14 cellular contexts compared by ENCODE assay signal in the genomic region with DNA sequence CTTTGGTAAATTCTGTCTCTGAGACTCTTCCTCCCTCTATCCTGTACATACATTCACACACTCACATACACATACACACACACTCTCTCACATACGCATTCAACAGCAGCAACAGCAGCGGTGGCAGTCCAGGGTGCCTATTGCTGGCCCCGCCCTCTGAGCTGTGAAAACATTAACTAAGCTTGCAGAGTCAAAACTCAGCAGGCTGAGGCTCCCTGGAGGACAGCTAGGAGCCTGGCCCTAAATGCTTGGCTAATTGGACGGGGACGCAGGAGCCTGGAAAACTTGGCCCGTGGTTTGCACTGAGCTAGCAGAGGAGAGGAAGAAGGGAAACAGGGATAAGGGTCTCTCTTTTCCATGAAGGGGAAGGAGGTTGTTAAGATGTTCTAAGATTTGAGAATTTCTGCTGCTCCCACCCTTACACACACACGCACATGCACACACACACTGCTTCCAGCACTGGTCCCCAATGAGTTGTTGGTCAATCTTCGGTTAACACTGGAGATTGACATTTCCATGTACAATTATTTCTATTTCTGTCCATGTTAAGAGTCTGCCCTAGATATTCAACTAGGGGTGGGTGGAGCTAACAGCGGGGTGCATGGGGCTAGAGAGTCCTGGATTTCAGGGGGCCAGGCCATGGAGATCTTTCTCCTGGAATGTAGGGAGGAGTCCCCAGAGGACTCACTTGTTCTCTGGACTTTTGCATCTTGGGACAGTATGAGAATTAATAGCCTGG.
A peak's percentile ranks its signal among the peaks of the same experiment; 100 is the strongest.
DNase-seq lines count a peak whose midpoint lies in the region; ATAC-seq, FAIRE-seq and TF ChIP-seq lines count a peak whose summit lies in the region.
"Had no signal": no experiment of that assay in that cellular context is flagged by ENCODE, and none has a peak within 500 bp of the region (broad histone marks: within the 10 kb centered on the region; RNA-seq: fewer than 3 reads in every experiment).

No MANE protein-coding gene starts in this region.

- in situ Hi-C loops in K562 (cut with MboI) (no loop called here), mammary epithelial cell (cut with MboI; ENCODE audit: low sequenced_read_pairs in 2 of 2) (no loop called here)

- H3K9ac ChIP-seq in K562 (ENCODE audit: insufficient read depth in 1 of 2, low read depth in 2 of 2, low read length in 2 of 2) (no peak overlapping the region), mammary epithelial cell (ENCODE audit: insufficient read depth, low read length) (no peak overlapping the region)

- ATAC-seq in K562, result peak; percentile 50
- ATAC-seq: gastrocnemius medialis had no signal

- H3K4me3 ChIP-seq in K562 (no peak overlapping the region), stomach (no peak overlapping the region), mammary epithelial cell (replicated peaks in 1 of 3; ENCODE audit: insufficient read depth in 1 of 3, low read depth in 2 of 3, low read length in 3 of 3) (no peak overlapping the region), osteoblast (ENCODE audit: insufficient read depth, low read length) (no peak overlapping the region)
- H3K4me3 ChIP-seq: gastrocnemius medialis had no signal

- intact Hi-C loops in K562 (cut with micrococcal nuclease), result no loop called here
- intact Hi-C loops in stomach (cut with DNase I; ENCODE audit: low total_unique reads), result no loop called here
- intact Hi-C loops in mammary epithelial cell (cut with micrococcal nuclease), result no loop called here

- TF ChIP-seq POLR2A in K562 (conservative IDR thresholded peaks at IDR 0.05), result no peak
- TF ChIP-seq POLR2A in stomach (IDR thresholded peaks at IDR 0.05), result no peak

- FAIRE-seq in K562 (lab: Jason Lieb, UNC), result no peak

- no peak for TF ChIP-seq EP300 in K562 (IDR thresholded peaks at IDR 0.05; ENCODE audit: low read length)
- no peak for TF ChIP-seq EP300 in stomach (IDR thresholded peaks at IDR 0.05)

- H3K79me2 ChIP-seq in K562 (ENCODE audit: control insufficient read depth, insufficient read depth, low read length) (no peaks in the 10 kb centered on the region), mammary epithelial cell (ENCODE audit: insufficient read depth, low read length) (no peaks in the 10 kb centered on the region), osteoblast (ENCODE audit: insufficient read depth, low read length) (no peaks in the 10 kb centered on the region)

- H3K27ac ChIP-seq in K562 (ENCODE audit: extremely low read depth, low read depth, low read length) (no peak overlapping the region), stomach (peak overlapping the region in 4 of 5 donors; percentile 28 to 57 (median 50)), mammary epithelial cell (ENCODE audit: insufficient read depth, low read depth, low read length) (no peak overlapping the region), osteoblast (ENCODE audit: low read depth, low read length) (no peak overlapping the region)

- WGBS in K562 (ENCODE audit: insufficient coverage, low coverage, missing lambda C conversion rate), result 37% methylated on average over 9 of the region's 9 CpGs
- 31 to 51% (median 46%) methylated on average over 9 of the region's 9 CpGs for WGBS in stomach, 5 donors
- WGBS in mammary epithelial cell (ENCODE audit: low coverage, missing lambda C conversion rate), result 97% methylated on average over 9 of the region's 9 CpGs

- H4K20me1 ChIP-seq in K562 (replicated peaks; ENCODE audit: control insufficient read depth, insufficient read depth, low read length) (0 out of 2 replicates have a peak, but pooled peaks cover 10% of the 10 kb centered on the region), mammary epithelial cell (ENCODE audit: insufficient read depth, low read length) (no peaks in the 10 kb centered on the region), osteoblast (ENCODE audit: insufficient read depth, low read length) (no peaks in the 10 kb centered on the region)

- TF ChIP-seq CTCF in K562 (IDR thresholded peaks at IDR 0.05 in 2 of 3, conservative IDR thresholded peaks at IDR 0.05 in 1 of 3; ENCODE audit: insufficient read depth in 2 of 3, low read depth in 1 of 3, low read length in 3 of 3), result no peak
- peak in 1 of 7 experiments; percentile 9 for TF ChIP-seq CTCF in stomach (IDR thresholded peaks at IDR 0.05)
- TF ChIP-seq CTCF in mammary epithelial cell (conservative IDR thresholded peaks at IDR 0.05 in 1 of 2, IDR thresholded peaks at IDR 0.05 in 1 of 2; ENCODE audit: extremely low read depth in 1 of 2, insufficient read depth in 1 of 2, low read depth in 1 of 2, low read length in 2 of 2), result no peak
- no peak for TF ChIP-seq CTCF in osteoblast (IDR thresholded peaks at IDR 0.05; ENCODE audit: extremely low read depth, low read depth, low read length)

- no peak overlapping the region for H3K4me2 ChIP-seq in K562 (ENCODE audit: insufficient read depth, low read length)
- H3K4me2 ChIP-seq in mammary epithelial cell (ENCODE audit: insufficient read depth, low read depth, low read length), result no peak overlapping the region
- no peak overlapping the region for H3K4me2 ChIP-seq in osteoblast (ENCODE audit: insufficient read depth, low read length)

- H3K27ac Mint-ChIP-seq in immature natural killer cell, result no peak overlapping the region

- H2AFZ ChIP-seq in K562 (ENCODE audit: low read depth, low read length), result no peak overlapping the region
- no peak overlapping the region for H2AFZ ChIP-seq in mammary epithelial cell (ENCODE audit: low read depth, low read length)
- no peak overlapping the region for H2AFZ ChIP-seq in osteoblast (ENCODE audit: low read length)

- peaks cover 0 to 3% (median 2%) of the 10 kb centered on the region in 3 donors for H3K27me3 Mint-ChIP-seq in immature natural killer cell (ENCODE audit: low read depth in 3 of 3)

- H3K36me3 ChIP-seq in K562 (ENCODE audit: control insufficient read depth, insufficient read depth, low read length) (no peaks in the 10 kb centered on the region), stomach (no peaks in the 10 kb centered on the region), mammary epithelial cell (ENCODE audit: insufficient read depth, low read length) (no peaks in the 10 kb centered on the region), osteoblast (ENCODE audit: insufficient read depth, low read length) (no peaks in the 10 kb centered on the region)
- H3K36me3 ChIP-seq: gastrocnemius medialis had no signal

- CTCF ChIA-PET in K562 (lab: Yijun Ruan, JAX; ENCODE audit: low intra/inter-chr PET ratio) (no interaction called here), mammary epithelial cell (lab: Charles Lee; ENCODE audit: low non-redundant PET) (no interaction called here)

- H3K9me3 ChIP-seq in K562 (replicated peaks; ENCODE audit: control insufficient read depth, insufficient read depth, low read depth, low read length) (no peaks in the 10 kb centered on the region), stomach (no peaks in the 10 kb centered on the region), mammary epithelial cell (replicated peaks; ENCODE audit: insufficient read depth, low read length) (no peaks in the 10 kb centered on the region), osteoblast (ENCODE audit: low read depth, low read length) (no peaks in the 10 kb centered on the region)
- H3K9me3 ChIP-seq: gastrocnemius medialis had no signal

- POLR2A ChIA-PET in K562 (lab: Yijun Ruan, JAX), result interaction anchor here (0.9 to 2.2 kb wide), 4 partner anchors 9 to 69 kb away, joined by 3 to 14 read pairs (median 6); no protein-coding TSS in a partner anchor

- no peaks in the 10 kb centered on the region for H3K9me3 Mint-ChIP-seq in immature natural killer cell
- H3K9me3 Mint-ChIP-seq: brain had no signal

- TF ChIP-seq RAD21 in K562 (CRISPR knock-in tag; conservative IDR thresholded peaks at IDR 0.05 in 1 of 2, IDR thresholded peaks at IDR 0.05 in 1 of 2), result no peak

- H3K27me3 ChIP-seq in K562 (ENCODE audit: control insufficient read depth in 2 of 2, insufficient read depth in 2 of 2, low read length in 2 of 2), result peaks cover 17 to 21% of the 10 kb centered on the region in 2 experiments; a peak in 4 of 5 replicates
- H3K27me3 ChIP-seq in stomach, result no peaks in the 10 kb centered on the region
- H3K27me3 ChIP-seq in mammary epithelial cell (ENCODE audit: insufficient read depth, low read length), result no peaks in the 10 kb centered on the region
- H3K27me3 ChIP-seq in osteoblast (ENCODE audit: insufficient read depth, low read length), result no peaks in the 10 kb centered on the region
- H3K27me3 ChIP-seq: gastrocnemius medialis had no signal

- no peaks in the 10 kb centered on the region for H3K36me3 Mint-ChIP-seq in immature natural killer cell

- no peaks in the 10 kb centered on the region for H3K9me1 ChIP-seq in K562 (ENCODE audit: control insufficient read depth, insufficient read depth, low read length)

- DNase-seq in NCI-H146 (lab: John Stamatoyannopoulos, UW), result peak; percentile 18
- DNase-seq in NCI-H146 treated with DMSO at 0.1 percent for 48 hours (lab: John Stamatoyannopoulos, UW; ENCODE audit: unreplicated experiment), result no peak
- DNase-seq in K562 (ENCODE audit: extremely low read depth in 1 of 4, low spot score in 3 of 4), result no peak
- peak; percentile 88 for DNase-seq in left kidney (ENCODE audit: low read depth, low spot score)
- DNase-seq in stomach, result peak; percentile 66
- no peak for DNase-seq in immature natural killer cell
- no peak for DNase-seq in mammary epithelial cell
- no peak for DNase-seq in osteoblast (ENCODE audit: insufficient read length, low spot score, missing footprints)
- DNase-seq: activated CD4-positive, alpha-beta T cell treated with anti-CD3 and anti-CD28 coated beads, Interleukin-2, amount 50 U/mL, for 48 hours; effector memory CD4-positive, alpha-beta T cell; gastrocnemius medialis; NCI-H226; T-helper 9 cell had no signal

- no peaks in the 10 kb centered on the region; a peak in 1 of 5 replicates for H3K4me1 ChIP-seq in K562 (replicated peaks in 1 of 2; ENCODE audit: control insufficient read depth in 2 of 2, insufficient read depth in 2 of 2, low read length in 2 of 2)
- H3K4me1 ChIP-seq in stomach, result peaks cover 29 to 75% (median 50%) of the 10 kb centered on the region in 4 donors
- no peaks in the 10 kb centered on the region for H3K4me1 ChIP-seq in mammary epithelial cell (ENCODE audit: insufficient read depth, low read length)
- H3K4me1 ChIP-seq in osteoblast (ENCODE audit: insufficient read depth, low read length), result no peaks in the 10 kb centered on the region

- no peak overlapping the region for H3K4me3 Mint-ChIP-seq in immature natural killer cell

- no peaks in the 10 kb centered on the region for H3K4me1 Mint-ChIP-seq in immature natural killer cell

- dilution Hi-C loops in mammary epithelial cell (cut with HindIII; ENCODE audit: low sequenced_read_pairs), result no loop called here

- no TSS peak for BruUV-seq in K562 (replicated peaks; lab: Mats Ljungman, UMichigan)
- no TSS peak for BruUV-seq in mammary epithelial cell (replicated peaks; lab: Mats Ljungman, UMichigan)

TF ChIP-seq in K562, 482 proteins besides CTCF, POLR2A, EP300 and RAD21:
- no peak for TF ChIP-seq ZNF311 (CRISPR knock-in tag; IDR thresholded peaks at IDR 0.05)

Comparison
In these comparisons a context has a peak if more than half of its experiments do, and no peak if none do; other contexts are left out.
1. DNase-seq: peak in NCI-H146 (single experiment), left kidney (single experiment) and stomach (single experiment); none in NCI-H146 treated with DMSO at 0.1 percent for 48 hours (single experiment), K562 (0 of 4), immature natural killer cell (0 of 3), mammary epithelial cell (single experiment) and osteoblast (single experiment).
2. H3K27ac ChIP-seq: peak in stomach (4 of 5); none in K562 (single experiment), mammary epithelial cell (single experiment) and osteoblast (single experiment).